In the genomic region with DNA sequence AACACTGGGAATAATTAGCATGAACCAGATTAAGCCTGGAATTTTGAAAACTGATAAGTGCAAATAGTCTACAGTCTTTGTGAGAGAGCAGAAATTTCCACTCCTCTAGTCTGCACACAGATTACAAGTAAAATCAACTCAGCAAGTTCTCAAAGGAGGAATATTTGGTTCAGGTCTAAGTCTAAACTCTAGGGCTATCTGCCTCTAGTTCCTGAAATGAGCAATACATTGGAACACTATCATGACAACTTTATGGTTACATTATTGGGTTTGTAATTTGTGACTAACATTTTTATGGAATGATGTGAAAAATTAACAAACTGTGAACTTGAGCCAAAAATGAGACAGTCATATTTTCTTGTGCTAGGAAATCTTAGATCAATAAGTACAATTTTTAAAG, we compare ENCODE assay signal across 31 cellular contexts. TPM values are rescaled to one million over a fixed set of nuclear protein-coding genes. Genes with fewer than 3 reads are reported as not detected.
A peak's percentile ranks its signal among the peaks of the same experiment; 100 is the strongest.
DNase-seq lines count a peak whose midpoint lies in the region; ATAC-seq, FAIRE-seq and TF ChIP-seq lines count a peak whose summit lies in the region.
"Had no signal": no experiment of that assay in that cellular context is flagged by ENCODE, and none has a peak within 500 bp of the region (broad histone marks: within the 10 kb centered on the region; RNA-seq: fewer than 3 reads in every experiment).

No MANE protein-coding gene starts in this region.

- H3K36me3 Mint-ChIP-seq in activated CD8-positive, alpha-beta T cell treated with anti-CD3 and anti-CD28 coated beads for 36 hours (ENCODE audit: low read depth) = no peaks in the 10 kb centered on the region
- H3K36me3 Mint-ChIP-seq: CD4-positive, alpha-beta memory T cell; CD4-positive, CD25-positive, alpha-beta regulatory T cell; CD8-positive, alpha-beta memory T cell had no signal

- POLR2A ChIA-PET in activated CD8-positive, alpha-beta T cell treated with anti-CD3 and anti-CD28 coated beads for 36 hours (lab: Charles Lee) = no interaction called here

- CTCF ChIA-PET in activated CD8-positive, alpha-beta T cell treated with anti-CD3 and anti-CD28 coated beads for 36 hours (lab: Charles Lee) = interaction anchor here (0.7 to 3.0 kb wide), 3 partner anchors 11 to 153 kb away, joined by 3 to 8 read pairs (median 7); no protein-coding TSS in a partner anchor

- FAIRE-seq in endometrium (lab: Jason Lieb, UNC) = peak; percentile 63
- FAIRE-seq in kidney (lab: Jason Lieb, UNC) = peak; percentile 44
- FAIRE-seq: A204.1, GM12878, GM12892, GM18507 had no signal

- ATAC-seq in mucosa of descending colon (peak; percentile 63), left cardiac atrium (no peak), HG03135 (IDR thresholded peaks at IDR 0.05; ENCODE audit: unreplicated experiment) (no peak)
- no peak for ATAC-seq in activated CD8-positive, alpha-beta T cell treated with anti-CD3 and anti-CD28 coated beads for 36 hours
- ATAC-seq: GM12878 had no signal

- H3K27ac Mint-ChIP-seq in activated CD8-positive, alpha-beta T cell treated with anti-CD3 and anti-CD28 coated beads for 36 hours = no peak overlapping the region
- H3K27ac Mint-ChIP-seq: CD14-positive monocyte; CD4-positive, alpha-beta memory T cell; CD4-positive, CD25-positive, alpha-beta regulatory T cell; CD8-positive, alpha-beta memory T cell had no signal

- intact Hi-C loops in kidney (cut with DNase I) = no loop called here
- intact Hi-C loops in mucosa of descending colon (cut with DNase I, micrococcal nuclease) = no loop called here
- intact Hi-C loops in activated CD8-positive, alpha-beta T cell treated with anti-CD3 and anti-CD28 coated beads for 36 hours (cut with micrococcal nuclease) = no loop called here
- intact Hi-C loops in left cardiac atrium (cut with DNase I) = no loop called here

- no peak overlapping the region for H3K4me3 Mint-ChIP-seq in activated CD8-positive, alpha-beta T cell treated with anti-CD3 and anti-CD28 coated beads for 36 hours
- H3K4me3 Mint-ChIP-seq: CD14-positive monocyte; CD4-positive, alpha-beta memory T cell; CD4-positive, CD25-positive, alpha-beta regulatory T cell; CD8-positive, alpha-beta memory T cell had no signal

- no peaks in the 10 kb centered on the region for H3K36me3 ChIP-seq in kidney (ENCODE audit: control insufficient read depth in 1 of 2, insufficient read depth in 2 of 2, low read length in 2 of 2)
- H3K36me3 ChIP-seq in mucosa of descending colon (ENCODE audit: low read depth) = no peaks in the 10 kb centered on the region
- H3K36me3 ChIP-seq: BE2C, BLaER1 had no signal

- H3K4me1 Mint-ChIP-seq in activated CD8-positive, alpha-beta T cell treated with anti-CD3 and anti-CD28 coated beads for 36 hours (ENCODE audit: low read depth) = no peaks in the 10 kb centered on the region
- H3K4me1 Mint-ChIP-seq: CD14-positive monocyte; CD4-positive, alpha-beta memory T cell; CD4-positive, CD25-positive, alpha-beta regulatory T cell; CD8-positive, alpha-beta memory T cell had no signal

- H3K4me1 ChIP-seq in kidney (ENCODE audit: control insufficient read depth in 1 of 2, insufficient read depth in 1 of 2, low read depth in 1 of 2, low read length in 2 of 2) (no peaks in the 10 kb centered on the region), mucosa of descending colon (ENCODE audit: low read depth) (no peaks in the 10 kb centered on the region)
- H3K4me1 ChIP-seq: BE2C had no signal

- H3K9me3 ChIP-seq in kidney (ENCODE audit: control insufficient read depth in 1 of 2, low read length in 2 of 2) (no peaks in the 10 kb centered on the region), mucosa of descending colon (no peaks in the 10 kb centered on the region)
- H3K9me3 ChIP-seq: BE2C, BLaER1 had no signal

- no peaks in the 10 kb centered on the region for H3K9me3 Mint-ChIP-seq in activated CD8-positive, alpha-beta T cell treated with anti-CD3 and anti-CD28 coated beads for 36 hours
- H3K9me3 Mint-ChIP-seq: CD4-positive, alpha-beta memory T cell; CD8-positive, alpha-beta memory T cell had no signal

- peaks cover 2% of the 10 kb centered on the region for H3K27me3 Mint-ChIP-seq in activated CD8-positive, alpha-beta T cell treated with anti-CD3 and anti-CD28 coated beads for 36 hours

- TF ChIP-seq CTCF in kidney (IDR thresholded peaks at IDR 0.05; ENCODE audit: borderline replicate concordance, extremely low read depth, insufficient read depth) (no peak), mucosa of descending colon (IDR thresholded peaks at IDR 0.05) (no peak)
- TF ChIP-seq CTCF in activated CD8-positive, alpha-beta T cell treated with anti-CD3 and anti-CD28 coated beads for 36 hours (IDR thresholded peaks at IDR 0.05) = no peak

- no peak overlapping the region for H3K9ac ChIP-seq in kidney (ENCODE audit: low read length in 2 of 2)
- H3K9ac ChIP-seq: BLaER1 had no signal

- H3K27ac ChIP-seq in kidney (ENCODE audit: low read depth in 2 of 2, low read length in 2 of 2) = no peak overlapping the region
- H3K27ac ChIP-seq: BLaER1 had no signal

- no peak for DNase-seq in kidney
- no peak for DNase-seq in mucosa of descending colon
- no peak for DNase-seq in activated CD8-positive, alpha-beta T cell treated with anti-CD3 and anti-CD28 coated beads for 36 hours
- no peak for DNase-seq in stimulated activated CD8-positive, alpha-beta memory T cell treated with anti-CD3 and anti-CD28 coated beads, Interleukin-4, amount 100 ng/mL, for 48 hours
- DNase-seq in left cardiac atrium = no peak
- DNase-seq: 8988T; ACHN; BE2C; C1 segment of cervical spinal cord; CD4-positive, alpha-beta memory T cell; CD4-positive, CD25-positive, alpha-beta regulatory T cell; CD8-positive, alpha-beta memory T cell; COR-L47; DMS 273 treated with DMSO at 0.1 percent for 48 hours; DMS153; DMS53; DMS79; DND-41; EL; GDM1 had no signal

- H3K4me3 ChIP-seq in kidney (ENCODE audit: low read length in 2 of 2) = no peak overlapping the region
- H3K4me3 ChIP-seq in mucosa of descending colon = no peak overlapping the region
- H3K4me3 ChIP-seq: BLaER1, GM12878 had no signal

RNA-seq across cellular contexts. Expression of a gene that starts 30.8 kb away (rescaled TPM):
- total RNA-seq in kidney (not detected), mucosa of descending colon (10 to 100 TPM in 2 of 3 donors, 1 to 10 TPM in 1; 9.7 to 21.7 (median 13.9) TPM), left cardiac atrium (not detected)
- polyA plus RNA-seq in kidney (ENCODE audit: insufficient read depth, low read depth, low replicate concordance) = not detected
- 10 to 100 TPM; 21.2 to 24.7 TPM for total RNA-seq in activated CD8-positive, alpha-beta T cell treated with anti-CD3 and anti-CD28 coated beads for 36 hours
- total RNA-seq: CD4-positive, alpha-beta memory T cell; CD4-positive, CD25-positive, alpha-beta regulatory T cell; CD8-positive, alpha-beta memory T cell; Daoy; G401 had no signal
- polyA plus RNA-seq: AG04450; CD14-positive monocyte; CD4-positive, alpha-beta memory T cell; CD4-positive, CD25-positive, alpha-beta regulatory T cell; CD8-positive, alpha-beta memory T cell had no signal
